8 cellular contexts compared by ENCODE assay signal in genomic region chr6:134640975-134641429, GRCh38.
DNase-seq lines count a peak whose midpoint lies in the region; ATAC-seq and TF ChIP-seq lines count a peak whose summit lies in the region.

No MANE protein-coding gene starts in this region.

- no peak overlapping the region for H3K27ac Mint-ChIP-seq in activated CD4-positive, alpha-beta T cell treated with anti-CD3 and anti-CD28 coated beads for 36 hours

- H3K36me3 ChIP-seq in A673 (ENCODE audit: insufficient read depth, low read length, poor library complexity, severe bottlenecking), result no peaks in the 10 kb centered on the region

- no peaks in the 10 kb centered on the region for H3K9me3 ChIP-seq in A673 (ENCODE audit: low read depth, low read length, poor library complexity, severe bottlenecking)

- no TSS peak for BruUV-seq in A673 (replicated peaks; lab: Mats Ljungman, UMichigan)

- TF ChIP-seq CTCF in A673 (conservative IDR thresholded peaks at IDR 0.05; ENCODE audit: low read depth, low read length), result peak; percentile 95

- no peaks in the 10 kb centered on the region for H3K27me3 ChIP-seq in A673 (replicated peaks; ENCODE audit: insufficient read depth, low read depth, low read length, poor library complexity)

- POLR2A ChIA-PET in A673 (lab: Charles Lee; ENCODE audit: low non-redundant PET), result no interaction called here
- POLR2A ChIA-PET in activated CD4-positive, alpha-beta T cell treated with anti-CD3 and anti-CD28 coated beads for 36 hours (lab: Charles Lee), result interaction anchor here (0.9 kb wide), 1 partner anchor 467 kb away, joined by 4 read pairs; no protein-coding TSS in a partner anchor

- no peaks in the 10 kb centered on the region for H3K9me3 Mint-ChIP-seq in activated CD4-positive, alpha-beta T cell treated with anti-CD3 and anti-CD28 coated beads for 36 hours (ENCODE audit: low read depth)

- no peak overlapping the region for H3K4me3 ChIP-seq in A673 (ENCODE audit: low read depth, low read length, poor library complexity, severe bottlenecking)

- DNase-seq in A673 (ENCODE audit: low spot score), result peak; percentile 94
- peak; percentile 63 for DNase-seq in NCI-H345 (lab: John Stamatoyannopoulos, UW)
- peak; percentile 83 for DNase-seq in activated CD4-positive, alpha-beta T cell treated with anti-CD3 and anti-CD28 coated beads for 36 hours
- peak; percentile 78 for DNase-seq in left lobe of liver (ENCODE audit: low spot score)
- DNase-seq in stimulated activated CD4-positive, alpha-beta T cell treated with anti-CD3 and anti-CD28 coated beads, Interleukin-4, amount 100 ng/mL, for 24 hours, result peak; percentile 83

- peak; percentile 72 for ATAC-seq in GM18517 (IDR thresholded peaks at IDR 0.05; ENCODE audit: unreplicated experiment)
- ATAC-seq in HG03066 (IDR thresholded peaks at IDR 0.05; ENCODE audit: low read depth, unreplicated experiment), result peak; percentile 79
- ATAC-seq in activated CD4-positive, alpha-beta T cell treated with anti-CD3 and anti-CD28 coated beads for 36 hours, result peak; percentile 88
- peak; percentile 99 for ATAC-seq in left lobe of liver

- CTCF ChIA-PET in A673 (lab: Charles Lee), result interaction anchor here (0.5 to 2.8 kb wide), 7 partner anchors 23 to 467 kb away, joined by 3 to 12 read pairs (median 3); no protein-coding TSS in a partner anchor
- CTCF ChIA-PET in activated CD4-positive, alpha-beta T cell treated with anti-CD3 and anti-CD28 coated beads for 36 hours (lab: Charles Lee), result interaction anchor here (0.7 to 3.5 kb wide), 41 partner anchors 9 to 484 kb away, joined by 3 to 36 read pairs (median 4); no protein-coding TSS in a partner anchor

- peaks cover 23% of the 10 kb centered on the region for H3K4me1 Mint-ChIP-seq in activated CD4-positive, alpha-beta T cell treated with anti-CD3 and anti-CD28 coated beads for 36 hours

- H3K36me3 Mint-ChIP-seq in activated CD4-positive, alpha-beta T cell treated with anti-CD3 and anti-CD28 coated beads for 36 hours (ENCODE audit: low read depth), result no peaks in the 10 kb centered on the region

- H3K27ac ChIP-seq in A673 (ENCODE audit: low read depth, low read length, poor library complexity, severe bottlenecking) (peak overlapping the region; percentile 7), cingulate gyrus (ENCODE audit: low read depth, low read length) (peak overlapping the region; percentile 71)

- no peak overlapping the region for H3K4me3 Mint-ChIP-seq in activated CD4-positive, alpha-beta T cell treated with anti-CD3 and anti-CD28 coated beads for 36 hours

- intact Hi-C loops in A673 (cut with micrococcal nuclease; ENCODE audit: unreplicated experiment), result loop anchor here (1.0 to 5.0 kb wide), 4 partner anchors 122 to 467 kb away; no protein-coding TSS in a partner anchor
- intact Hi-C loops in activated CD4-positive, alpha-beta T cell treated with anti-CD3 and anti-CD28 coated beads for 36 hours (cut with DNase I, micrococcal nuclease), result loop anchor here (1.0 to 10.0 kb wide), 12 partner anchors 181 to 485 kb away; partner anchors contain the start of gene SGK1 (in 1 of the 2)

- H3K27me3 Mint-ChIP-seq in activated CD4-positive, alpha-beta T cell treated with anti-CD3 and anti-CD28 coated beads for 36 hours, result no peaks in the 10 kb centered on the region

- H3K4me1 ChIP-seq in A673 (ENCODE audit: insufficient read depth, low read length, poor library complexity, severe bottlenecking), result peaks cover 26% of the 10 kb centered on the region
